18 cellular contexts compared by ENCODE assay signal in genomic region chr19:18883530-18884304, GRCh38. TPM values are rescaled to one million over a fixed set of nuclear protein-coding genes. Genes with fewer than 3 reads are reported as not detected.
DNase-seq lines count a peak whose midpoint lies in the region; ATAC-seq lines count a peak whose summit lies in the region.
"Had no signal": no experiment of that assay in that cellular context is flagged by ENCODE, and none has a peak within 500 bp of the region (broad histone marks: within the 10 kb centered on the region; RNA-seq: fewer than 3 reads in every experiment).

No MANE protein-coding gene starts in this region.

- H3K4me1 ChIP-seq in NT2/D1 (ENCODE audit: insufficient read depth, insufficient read length) = peaks cover 2% of the 10 kb centered on the region
- H3K4me1 ChIP-seq: SJCRH30 had no signal

- H3K27me3 ChIP-seq in NT2/D1 (ENCODE audit: insufficient read depth, insufficient read length) (no peaks in the 10 kb centered on the region), layer of hippocampus (ENCODE audit: control insufficient read depth, insufficient read depth, low read length) (no peaks in the 10 kb centered on the region)
- H3K27me3 ChIP-seq: SJCRH30 had no signal

- peak overlapping the region; percentile 8 for H3K27ac ChIP-seq in layer of hippocampus (ENCODE audit: low read depth, low read length)
- H3K27ac ChIP-seq: SJCRH30 had no signal

- peak; percentile 42 for ATAC-seq in sciatic nerve
- ATAC-seq: PC-3 had no signal

- no peaks in the 10 kb centered on the region for H3K9me3 ChIP-seq in NT2/D1 (ENCODE audit: insufficient read depth, low read length)
- H3K9me3 ChIP-seq: SJCRH30 had no signal

- DNase-seq in HUDEP-2 (lab: John Stamatoyannopoulos, UW; ENCODE audit: unreplicated experiment in 76 of 76) = peak in 51 of 76 experiments; percentile 12 to 66 (median 41)
- no peak for DNase-seq in NT2/D1 (ENCODE audit: low read depth, low spot score)
- DNase-seq in sciatic nerve (ENCODE audit: low spot score) = no peak
- DNase-seq in foreskin melanocyte = no peak
- DNase-seq in KG1 (lab: John Stamatoyannopoulos, UW) = no peak
- DNase-seq in glomerular visceral epithelial cell (ENCODE audit: extremely low spot score) = no peak
- DNase-seq: ACHN, AML-193, COR-L47, DMS79, HCEC 1CT, KBM-7, NCI-H1092 treated with DMSO at 0.1 percent for 48 hours, NCI-H345, NCI-H526 treated with DMSO at 0.1 percent for 48 hours, PC-3, SJCRH30 had no signal

- H3K9ac ChIP-seq in NT2/D1 (ENCODE audit: insufficient read length, low read depth) = peak overlapping the region; percentile 21

- H3K4me3 ChIP-seq in NT2/D1 (ENCODE audit: insufficient read length, low read depth) = no peak overlapping the region
- H3K4me3 ChIP-seq: SJCRH30 had no signal

- peaks cover 53% of the 10 kb centered on the region for H3K36me3 ChIP-seq in NT2/D1 (ENCODE audit: insufficient read depth, insufficient read length, low read length)
- H3K36me3 ChIP-seq: SJCRH30 had no signal

- intact Hi-C loops in sciatic nerve (cut with DNase I) = no loop called here

RNA-seq across cellular contexts. Expression of gene CERS1, which starts 12.2 kb away (rescaled TPM):
- total RNA-seq in sciatic nerve = 19.7 TPM

RNA-seq across cellular contexts. Expression of gene COPE, which starts 35.5 kb away (rescaled TPM):
- total RNA-seq in sciatic nerve = 104 TPM

RNA-seq across cellular contexts. Expression of gene DDX49, which starts 35.8 kb away (rescaled TPM):
- total RNA-seq in sciatic nerve = 24.0 TPM

RNA-seq across cellular contexts. Expression of gene UPF1, which starts 52.0 kb away (rescaled TPM):
- total RNA-seq in sciatic nerve = 57.8 TPM

RNA-seq across cellular contexts. Expression of gene HOMER3, which starts 57.3 kb away (rescaled TPM):
- total RNA-seq in sciatic nerve = 23.1 TPM

Comparison
In these comparisons a context has a peak if more than half of its experiments do, and no peak if none do; other contexts are left out.
1. DNase-seq: peak in HUDEP-2 (51 of 76); none in NT2/D1 (single experiment), sciatic nerve (single experiment), foreskin melanocyte (single experiment), KG1 (single experiment) and glomerular visceral epithelial cell (single experiment).